Comparison of ENCODE assay signal across 19 cellular contexts in genomic region chr16:22322741-22323140, GRCh38.
"Had no signal": no experiment of that assay in that cellular context is flagged by ENCODE, and none has a peak within 500 bp of the region (broad histone marks: within the 10 kb centered on the region; RNA-seq: fewer than 3 reads in every experiment).

No MANE protein-coding gene starts in this region.

- H3K9me3 Mint-ChIP-seq: activated CD8-positive, alpha-beta T cell treated with anti-CD3 and anti-CD28 coated beads for 36 hours; activated naive CD8-positive, alpha-beta T cell treated with anti-CD3 and anti-CD28 coated beads for 36 hours; activated T-helper 1 cell treated with anti-CD3 and anti-CD28 coated beads, Interleukin-12 subunit alpha, Interleukin-12 subunit beta, Interleukin-2, Interleukin-4 antibody, amounts not matched to agents 30 ng/mL and 10 ng/mL and 1 ng/mL, durations not matched to agents 14 hours and 24 hours and 36 hours; naive thymus-derived CD8-positive, alpha-beta T cell had no signal

- H3K4me1 ChIP-seq: parathyroid adenoma had no signal

- DNase-seq: activated CD4-positive, alpha-beta T cell treated with anti-CD3 and anti-CD28 coated beads for 36 hours; activated CD8-positive, alpha-beta T cell treated with anti-CD3 and anti-CD28 coated beads for 36 hours; activated gamma-delta T cell treated with Interleukin-2 at 50 U/mL for 16 hours; activated naive CD8-positive, alpha-beta T cell treated with anti-CD3 and anti-CD28 coated beads for 36 hours; body of pancreas; foreskin fibroblast; left cardiac atrium; mesendoderm; naive thymus-derived CD8-positive, alpha-beta T cell; sigmoid colon; stimulated activated CD4-positive, alpha-beta T cell treated with anti-CD3 and anti-CD28 coated beads, Interleukin-4, amount 100 ng/mL, for 24 hours; stimulated activated naive CD4-positive, alpha-beta T cell; SW 1271; WERI-Rb-1 had no signal

- H3K4me3 ChIP-seq: body of pancreas, hepatocyte, sigmoid colon, vagina had no signal

- ATAC-seq: activated CD4-positive, alpha-beta T cell treated with anti-CD3 and anti-CD28 coated beads for 36 hours; activated CD8-positive, alpha-beta T cell treated with anti-CD3 and anti-CD28 coated beads for 36 hours; body of pancreas; left cardiac atrium; naive thymus-derived CD8-positive, alpha-beta T cell had no signal

- H3K4me3 Mint-ChIP-seq: activated CD4-positive, alpha-beta T cell treated with anti-CD3 and anti-CD28 coated beads for 36 hours; activated CD8-positive, alpha-beta T cell treated with anti-CD3 and anti-CD28 coated beads for 36 hours; activated naive CD8-positive, alpha-beta T cell treated with anti-CD3 and anti-CD28 coated beads for 36 hours; activated T-helper 1 cell treated with anti-CD3 and anti-CD28 coated beads, Interleukin-12 subunit alpha, Interleukin-12 subunit beta, Interleukin-2, Interleukin-4 antibody, amounts not matched to agents 30 ng/mL and 10 ng/mL and 1 ng/mL, durations not matched to agents 14 hours and 24 hours and 36 hours had no signal

- H3K27ac Mint-ChIP-seq: activated CD4-positive, alpha-beta T cell treated with anti-CD3 and anti-CD28 coated beads for 36 hours; activated CD8-positive, alpha-beta T cell treated with anti-CD3 and anti-CD28 coated beads for 36 hours; activated naive CD8-positive, alpha-beta T cell treated with anti-CD3 and anti-CD28 coated beads for 36 hours; activated T-helper 1 cell treated with anti-CD3 and anti-CD28 coated beads, Interleukin-12 subunit alpha, Interleukin-12 subunit beta, Interleukin-2, Interleukin-4 antibody, amounts not matched to agents 30 ng/mL and 10 ng/mL and 1 ng/mL, durations not matched to agents 14 hours and 24 hours and 36 hours had no signal

- H3K27me3 Mint-ChIP-seq: activated CD4-positive, alpha-beta T cell treated with anti-CD3 and anti-CD28 coated beads for 36 hours; activated CD8-positive, alpha-beta T cell treated with anti-CD3 and anti-CD28 coated beads for 36 hours; activated naive CD8-positive, alpha-beta T cell treated with anti-CD3 and anti-CD28 coated beads for 36 hours; naive thymus-derived CD8-positive, alpha-beta T cell had no signal

- H3K9me3 ChIP-seq: body of pancreas, sigmoid colon, vagina had no signal

- H3K27me3 ChIP-seq: body of pancreas, hepatocyte, sigmoid colon, vagina had no signal

- H3K27ac ChIP-seq: body of pancreas, epithelial cell of prostate, hepatocyte, parathyroid adenoma, sigmoid colon, vagina had no signal
